In genomic region chr12:29908154-29908553, GRCh38 we compare ENCODE assay signal across 8 cellular contexts.
"Had no signal": no experiment of that assay in that cellular context is flagged by ENCODE, and none has a peak within 500 bp of the region (broad histone marks: within the 10 kb centered on the region; RNA-seq: fewer than 3 reads in every experiment).

No MANE protein-coding gene starts in this region.

- H3K4me3 ChIP-seq: GM12878 had no signal

- ATAC-seq: GM12878 had no signal

- DNase-seq: GDM1, GF-D8 had no signal

- FAIRE-seq: G401.6, GM12878, GM12891, GM12892, GM18507, GM19239 had no signal
